ENCODE assay signal across 16 cellular contexts in genomic region chr12:51265024-51265423, GRCh38. TPM values are rescaled to one million over a fixed set of nuclear protein-coding genes. Genes with fewer than 3 reads are reported as not detected.
DNase-seq lines count a peak whose midpoint lies in the region; ATAC-seq and FAIRE-seq lines count a peak whose summit lies in the region.
"Had no signal": no experiment of that assay in that cellular context is flagged by ENCODE, and none has a peak within 500 bp of the region (broad histone marks: within the 10 kb centered on the region; RNA-seq: fewer than 3 reads in every experiment).

No MANE protein-coding gene starts in this region.

- H3K9me3 Mint-ChIP-seq in activated CD4-positive, alpha-beta T cell treated with anti-CD3 and anti-CD28 coated beads for 36 hours (ENCODE audit: low read depth) = peaks cover 2% of the 10 kb centered on the region
- H3K9me3 Mint-ChIP-seq in activated CD4-positive, alpha-beta T cell treated with anti-CD3 and anti-CD28 coated beads, Interleukin-2, amount 10 ng/mL, durations not matched to agents 7 days and 5 days = no peaks in the 10 kb centered on the region
- no peaks in the 10 kb centered on the region for H3K9me3 Mint-ChIP-seq in stimulated activated effector memory CD8-positive, alpha-beta T cell treated with anti-CD3 and anti-CD28 coated beads, Interleukin-12 subunit alpha, Interleukin-12 subunit beta, amount 100 ng/mL, for 72 hours

- H3K4me1 Mint-ChIP-seq in activated CD4-positive, alpha-beta T cell treated with anti-CD3 and anti-CD28 coated beads for 36 hours = peaks cover 25% of the 10 kb centered on the region
- peaks cover 31% of the 10 kb centered on the region for H3K4me1 Mint-ChIP-seq in activated CD4-positive, alpha-beta T cell treated with anti-CD3 and anti-CD28 coated beads, Interleukin-2, amount 10 ng/mL, durations not matched to agents 7 days and 5 days
- peaks cover 31% of the 10 kb centered on the region for H3K4me1 Mint-ChIP-seq in stimulated activated effector memory CD8-positive, alpha-beta T cell treated with anti-CD3 and anti-CD28 coated beads, Interleukin-12 subunit alpha, Interleukin-12 subunit beta, amount 100 ng/mL, for 72 hours

- no peak for DNase-seq in activated CD4-positive, alpha-beta T cell treated with anti-CD3 and anti-CD28 coated beads for 36 hours
- no peak for DNase-seq in activated CD4-positive, alpha-beta T cell treated with anti-CD3 and anti-CD28 coated beads, Interleukin-2, amount 10 ng/mL, durations not matched to agents 7 days and 5 days
- DNase-seq in NCI-H526 treated with DMSO at 0.1 percent for 48 hours (lab: John Stamatoyannopoulos, UW) = peak; percentile 45
- DNase-seq in stimulated activated effector memory CD8-positive, alpha-beta T cell treated with anti-CD3 and anti-CD28 coated beads, Interleukin-12 subunit alpha, Interleukin-12 subunit beta, amount 100 ng/mL, for 72 hours (ENCODE audit: low spot score in 2 of 2) = no peak
- no peak for DNase-seq in globus pallidus (ENCODE audit: low spot score)
- DNase-seq in GM19239 (ENCODE audit: insufficient read length, low spot score) = no peak
- DNase-seq in mesenteric fat pad (ENCODE audit: low spot score) = no peak
- DNase-seq: 8988T, H7, NCI-H187, NCI-H524, substantia nigra had no signal

- ATAC-seq in activated CD4-positive, alpha-beta T cell treated with anti-CD3 and anti-CD28 coated beads for 36 hours = peak; percentile 77
- peak; percentile 44 for ATAC-seq in GM21619 (IDR thresholded peaks at IDR 0.05; ENCODE audit: unreplicated experiment)
- peak; percentile 87 for ATAC-seq in stimulated activated effector memory CD8-positive, alpha-beta T cell treated with anti-CD3 and anti-CD28 coated beads, Interleukin-12 subunit alpha, Interleukin-12 subunit beta, amount 100 ng/mL, for 72 hours

- no peak overlapping the region for H3K27ac Mint-ChIP-seq in activated CD4-positive, alpha-beta T cell treated with anti-CD3 and anti-CD28 coated beads for 36 hours
- H3K27ac Mint-ChIP-seq in activated CD4-positive, alpha-beta T cell treated with anti-CD3 and anti-CD28 coated beads, Interleukin-2, amount 10 ng/mL, durations not matched to agents 7 days and 5 days = no peak overlapping the region
- H3K27ac Mint-ChIP-seq in stimulated activated effector memory CD8-positive, alpha-beta T cell treated with anti-CD3 and anti-CD28 coated beads, Interleukin-12 subunit alpha, Interleukin-12 subunit beta, amount 100 ng/mL, for 72 hours = no peak overlapping the region
- H3K27ac Mint-ChIP-seq: activated naive CD8-positive, alpha-beta T cell had no signal

- no peak for FAIRE-seq in GM19239 (lab: Jason Lieb, UNC)
- FAIRE-seq: bronchial epithelial cell had no signal

- H3K27me3 Mint-ChIP-seq in activated CD4-positive, alpha-beta T cell treated with anti-CD3 and anti-CD28 coated beads for 36 hours = peaks cover 7% of the 10 kb centered on the region
- peaks cover 9% of the 10 kb centered on the region for H3K27me3 Mint-ChIP-seq in activated CD4-positive, alpha-beta T cell treated with anti-CD3 and anti-CD28 coated beads, Interleukin-2, amount 10 ng/mL, durations not matched to agents 7 days and 5 days
- H3K27me3 Mint-ChIP-seq: activated naive CD8-positive, alpha-beta T cell had no signal

- H3K36me3 Mint-ChIP-seq in activated CD4-positive, alpha-beta T cell treated with anti-CD3 and anti-CD28 coated beads for 36 hours (ENCODE audit: low read depth) = no peaks in the 10 kb centered on the region
- H3K36me3 Mint-ChIP-seq in activated CD4-positive, alpha-beta T cell treated with anti-CD3 and anti-CD28 coated beads, Interleukin-2, amount 10 ng/mL, durations not matched to agents 7 days and 5 days (ENCODE audit: low read depth) = peaks cover 4% of the 10 kb centered on the region
- H3K36me3 Mint-ChIP-seq in stimulated activated effector memory CD8-positive, alpha-beta T cell treated with anti-CD3 and anti-CD28 coated beads, Interleukin-12 subunit alpha, Interleukin-12 subunit beta, amount 100 ng/mL, for 72 hours = no peaks in the 10 kb centered on the region

- intact Hi-C loops in activated CD4-positive, alpha-beta T cell treated with anti-CD3 and anti-CD28 coated beads for 36 hours (cut with DNase I, micrococcal nuclease) = loop anchor here (5.0 kb wide), 3 partner anchors 57 to 267 kb away; partner anchors contain the start of genes BIN2 (in 1 of the 2) and LETMD1 (in 1 of the 2)

- H3K4me3 Mint-ChIP-seq in activated CD4-positive, alpha-beta T cell treated with anti-CD3 and anti-CD28 coated beads for 36 hours = no peak overlapping the region
- no peak overlapping the region for H3K4me3 Mint-ChIP-seq in activated CD4-positive, alpha-beta T cell treated with anti-CD3 and anti-CD28 coated beads, Interleukin-2, amount 10 ng/mL, durations not matched to agents 7 days and 5 days
- H3K4me3 Mint-ChIP-seq in stimulated activated effector memory CD8-positive, alpha-beta T cell treated with anti-CD3 and anti-CD28 coated beads, Interleukin-12 subunit alpha, Interleukin-12 subunit beta, amount 100 ng/mL, for 72 hours = no peak overlapping the region
- H3K4me3 Mint-ChIP-seq: activated naive CD8-positive, alpha-beta T cell had no signal

- CTCF ChIA-PET in activated CD4-positive, alpha-beta T cell treated with anti-CD3 and anti-CD28 coated beads for 36 hours (lab: Charles Lee) = interaction anchor here (0.8 kb wide), 1 partner anchor 47 kb away, joined by 3 read pairs; no protein-coding TSS in a partner anchor
- CTCF ChIA-PET in activated CD4-positive, alpha-beta T cell treated with anti-CD3 and anti-CD28 coated beads, Interleukin-2, amount 10 ng/mL, durations not matched to agents 7 days and 5 days (lab: Charles Lee) = no interaction called here

- POLR2A ChIA-PET in activated CD4-positive, alpha-beta T cell treated with anti-CD3 and anti-CD28 coated beads for 36 hours (lab: Charles Lee) = no interaction called here
- POLR2A ChIA-PET in activated CD4-positive, alpha-beta T cell treated with anti-CD3 and anti-CD28 coated beads, Interleukin-2, amount 10 ng/mL, durations not matched to agents 7 days and 5 days (lab: Charles Lee) = no interaction called here

RNA-seq across cellular contexts. Expression of gene SMAGP, which starts 5.2 kb away (rescaled TPM):
- under 1 TPM; 0.69 to 0.86 TPM for total RNA-seq in activated CD4-positive, alpha-beta T cell treated with anti-CD3 and anti-CD28 coated beads for 36 hours
- total RNA-seq in activated CD4-positive, alpha-beta T cell treated with anti-CD3 and anti-CD28 coated beads, Interleukin-2, amount 10 ng/mL, durations not matched to agents 7 days and 5 days = 1 to 10 TPM; 1.6 to 1.7 TPM
- total RNA-seq in mesenteric fat pad = 10.1 TPM

RNA-seq across cellular contexts. Expression of gene DAZAP2, which starts 26.4 kb away (rescaled TPM):
- 10 to 100 TPM; 94.8 to 95.2 TPM for total RNA-seq in activated CD4-positive, alpha-beta T cell treated with anti-CD3 and anti-CD28 coated beads for 36 hours
- 100 to 1,000 TPM; 219 to 260 TPM for total RNA-seq in activated CD4-positive, alpha-beta T cell treated with anti-CD3 and anti-CD28 coated beads, Interleukin-2, amount 10 ng/mL, durations not matched to agents 7 days and 5 days
- 159 TPM for total RNA-seq in mesenteric fat pad

RNA-seq across cellular contexts. Expression of gene POU6F1, which starts 47.2 kb away (rescaled TPM):
- 10 to 100 TPM in 1 of 2 experiments, 1 to 10 TPM in 1; 8.7 to 12.9 TPM for total RNA-seq in activated CD4-positive, alpha-beta T cell treated with anti-CD3 and anti-CD28 coated beads for 36 hours
- 1 to 10 TPM; 4.7 to 6.3 TPM for total RNA-seq in activated CD4-positive, alpha-beta T cell treated with anti-CD3 and anti-CD28 coated beads, Interleukin-2, amount 10 ng/mL, durations not matched to agents 7 days and 5 days
- 14.8 TPM for total RNA-seq in mesenteric fat pad

RNA-seq across cellular contexts. Expression of gene BIN2, which starts 59.0 kb away (rescaled TPM):
- 10 to 100 TPM; 39.9 to 48.8 TPM for total RNA-seq in activated CD4-positive, alpha-beta T cell treated with anti-CD3 and anti-CD28 coated beads for 36 hours
- total RNA-seq in activated CD4-positive, alpha-beta T cell treated with anti-CD3 and anti-CD28 coated beads, Interleukin-2, amount 10 ng/mL, durations not matched to agents 7 days and 5 days = 100 to 1,000 TPM; 200 to 226 TPM
- 14.4 TPM for total RNA-seq in mesenteric fat pad
- total RNA-seq: bronchial epithelial cell, Daoy had no signal
